Comparison of ENCODE assay signal across 13 cellular contexts in the genomic region with DNA sequence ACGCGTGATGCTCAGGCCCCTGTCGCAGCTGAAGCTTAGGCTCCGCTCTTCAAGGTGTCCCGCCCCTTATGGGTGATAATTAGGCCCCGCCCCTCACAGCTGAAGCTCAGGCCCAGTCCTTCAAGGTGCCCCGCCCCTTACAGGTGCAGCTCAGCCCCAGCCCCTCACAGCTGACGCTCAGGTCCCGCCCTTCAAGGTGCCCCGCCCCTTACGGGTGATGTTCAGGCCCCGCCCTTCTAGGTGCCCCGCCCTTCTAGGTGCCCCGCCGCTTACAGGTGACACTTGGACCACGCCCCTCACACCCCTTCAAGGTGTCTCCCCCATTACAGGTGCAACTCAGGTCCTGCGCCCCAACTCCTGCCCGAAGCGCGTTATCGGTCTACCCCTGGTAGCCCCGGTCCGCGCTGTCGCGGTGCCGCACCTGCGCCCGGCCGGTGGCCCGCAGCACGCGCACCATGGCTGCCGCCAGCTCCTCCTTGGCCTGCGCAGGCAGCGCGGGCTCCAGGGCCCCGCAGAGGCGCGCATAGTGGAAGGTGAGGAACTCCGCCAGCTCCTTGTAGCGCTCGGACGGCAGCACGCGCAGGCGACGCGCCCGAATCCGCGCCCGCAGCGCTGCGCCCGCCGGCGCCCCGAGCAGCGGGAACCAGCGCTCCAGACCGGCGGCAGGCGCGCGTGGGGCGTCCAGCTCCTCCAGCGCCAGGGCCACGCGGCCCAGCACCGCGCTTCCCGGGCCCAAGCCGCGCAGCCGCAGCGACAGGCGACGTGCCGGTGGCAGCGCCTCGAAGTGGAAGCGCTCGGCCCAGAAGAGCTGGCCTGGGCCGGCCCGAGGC. TPM values are rescaled to one million over a fixed set of nuclear protein-coding genes. Genes with fewer than 3 reads are reported as not detected.
A peak's percentile ranks its signal among the peaks of the same experiment; 100 is the strongest.
DNase-seq lines count a peak whose midpoint lies in the region; ATAC-seq lines count a peak whose summit lies in the region.
"Had no signal": no experiment of that assay in that cellular context is flagged by ENCODE, and none has a peak within 500 bp of the region (broad histone marks: within the 10 kb centered on the region; RNA-seq: fewer than 3 reads in every experiment).

No MANE protein-coding gene starts in this region.

- no peak overlapping the region for H3K27ac ChIP-seq in SK-N-MC
- H3K27ac ChIP-seq: KMS-11, SJSA1 had no signal

- no peak overlapping the region for H3K9ac ChIP-seq in SK-N-MC (ENCODE audit: insufficient read length)
- H3K9ac ChIP-seq: KMS-11 had no signal

- no peak overlapping the region for H3K4me3 Mint-ChIP-seq in T-helper 2 cell treated with Interferon-gamma antibody and Interleukin-4, amounts not matched to agents 5 μg/mL and 100 μg/mL, for 36 hours
- H3K4me3 Mint-ChIP-seq: immature natural killer cell had no signal

- H3K9me3 Mint-ChIP-seq in T-helper 2 cell treated with Interferon-gamma antibody and Interleukin-4, amounts not matched to agents 5 μg/mL and 100 μg/mL, for 36 hours, result no peaks in the 10 kb centered on the region
- H3K9me3 Mint-ChIP-seq: CD4-positive, alpha-beta T cell; immature natural killer cell had no signal

- H3K9me3 ChIP-seq in SK-N-MC (ENCODE audit: low read depth, low read length), result no peaks in the 10 kb centered on the region

- H3K36me3 Mint-ChIP-seq in T-helper 2 cell treated with Interferon-gamma antibody and Interleukin-4, amounts not matched to agents 5 μg/mL and 100 μg/mL, for 36 hours (ENCODE audit: low read depth), result peaks cover 67% of the 10 kb centered on the region

- peak; percentile 40 for DNase-seq in stimulated activated CD4-positive, alpha-beta T cell treated with anti-CD3 and anti-CD28 coated beads, Interleukin-15, amount 100 ng/mL, for 24 hours
- no peak for DNase-seq in stimulated activated CD4-positive, alpha-beta T cell treated with anti-CD3 and anti-CD28 coated beads, Interleukin-2, amount 100 ng/mL, for 48 hours
- DNase-seq in SK-N-MC (ENCODE audit: low read depth, low spot score) (no peak), iPS-NIHi7 (ENCODE audit: extremely low spot score) (peak; percentile 92), ureter (ENCODE audit: low spot score) (peak; percentile 55), NK-92 (lab: John Stamatoyannopoulos, UW; ENCODE audit: unreplicated experiment) (no peak)
- DNase-seq in T-helper 2 cell treated with Interferon-gamma antibody and Interleukin-4, amounts not matched to agents 5 μg/mL and 100 μg/mL, for 36 hours (ENCODE audit: low spot score), result no peak
- DNase-seq: CD4-positive, alpha-beta T cell; immature natural killer cell had no signal

- H3K27ac Mint-ChIP-seq in T-helper 2 cell treated with Interferon-gamma antibody and Interleukin-4, amounts not matched to agents 5 μg/mL and 100 μg/mL, for 36 hours, result no peak overlapping the region
- H3K27ac Mint-ChIP-seq: CD4-positive, alpha-beta T cell had no signal

- H3K4me3 ChIP-seq in SK-N-MC, result peak overlapping the region; percentile 68
- H3K4me3 ChIP-seq: SJSA1 had no signal

- no peak for ATAC-seq in HG02571 (IDR thresholded peaks at IDR 0.05; ENCODE audit: unreplicated experiment)
- ATAC-seq: sciatic nerve had no signal

- no peaks in the 10 kb centered on the region for H3K36me3 ChIP-seq in SK-N-MC (ENCODE audit: insufficient read depth, low read length)
- H3K36me3 ChIP-seq: SJSA1 had no signal

- no peaks in the 10 kb centered on the region for H3K27me3 Mint-ChIP-seq in T-helper 2 cell treated with Interferon-gamma antibody and Interleukin-4, amounts not matched to agents 5 μg/mL and 100 μg/mL, for 36 hours (ENCODE audit: low read depth)
- H3K27me3 Mint-ChIP-seq: CD4-positive, alpha-beta T cell had no signal

- peaks cover 12% of the 10 kb centered on the region for H3K4me1 Mint-ChIP-seq in T-helper 2 cell treated with Interferon-gamma antibody and Interleukin-4, amounts not matched to agents 5 μg/mL and 100 μg/mL, for 36 hours (ENCODE audit: low read depth)

RNA-seq across cellular contexts. Expression of gene RASAL3, which starts 7.3 kb away (rescaled TPM):
- total RNA-seq in ureter, result 3.9 TPM
- total RNA-seq: SJSA1 had no signal

RNA-seq across cellular contexts. Expression of gene WIZ, which starts 7.3 kb away (rescaled TPM):
- 42.3 TPM for total RNA-seq in ureter

RNA-seq across cellular contexts. Expression of gene PGLYRP2, which starts 22.2 kb away (rescaled TPM):
- 0.34 TPM for total RNA-seq in ureter
- total RNA-seq: CD4-positive, alpha-beta T cell; sciatic nerve; SJSA1 had no signal

RNA-seq across cellular contexts. Expression of gene AKAP8L, which starts 38.3 kb away (rescaled TPM):
- 133 TPM for total RNA-seq in ureter

RNA-seq across cellular contexts. Expression of gene CYP4F22, which starts 51.2 kb away (rescaled TPM):
- 19.8 TPM for total RNA-seq in ureter
- total RNA-seq: sciatic nerve, SJSA1 had no signal

Comparison
In these comparisons a context has a peak if more than half of its experiments do, and no peak if none do; other contexts are left out.
1. DNase-seq: peak in stimulated activated CD4-positive, alpha-beta T cell treated with anti-CD3 and anti-CD28 coated beads, Interleukin-15, amount 100 ng/mL, for 24 hours (single experiment), iPS-NIHi7 (single experiment) and ureter (single experiment); none in stimulated activated CD4-positive, alpha-beta T cell treated with anti-CD3 and anti-CD28 coated beads, Interleukin-2, amount 100 ng/mL, for 48 hours (0 of 2), SK-N-MC (single experiment), T-helper 2 cell treated with Interferon-gamma antibody and Interleukin-4, amounts not matched to agents 5 μg/mL and 100 μg/mL, for 36 hours (single experiment) and NK-92 (single experiment).